ENCODE assay signal across 2 cellular contexts in genomic region chr2:7878786-7879515, GRCh38.
TF ChIP-seq lines count a peak whose summit lies in the region.

No MANE protein-coding gene starts in this region.

TF ChIP-seq in GM23338, 12 proteins besides CTCF, POLR2A, EP300 and RAD21 (continued from another document):
- TF ChIP-seq REST (IDR thresholded peaks at IDR 0.05; ENCODE audit: unreplicated experiment) = no peak
- TF ChIP-seq ZNF331 (CRISPR knock-in tag; IDR thresholded peaks at IDR 0.05; ENCODE audit: low read depth) = no peak; the same call in 1 of the 2 replicates
- no peak for TF ChIP-seq JUNB (IDR thresholded peaks at IDR 0.05; ENCODE audit: unreplicated experiment)
- TF ChIP-seq, protein P1, sequence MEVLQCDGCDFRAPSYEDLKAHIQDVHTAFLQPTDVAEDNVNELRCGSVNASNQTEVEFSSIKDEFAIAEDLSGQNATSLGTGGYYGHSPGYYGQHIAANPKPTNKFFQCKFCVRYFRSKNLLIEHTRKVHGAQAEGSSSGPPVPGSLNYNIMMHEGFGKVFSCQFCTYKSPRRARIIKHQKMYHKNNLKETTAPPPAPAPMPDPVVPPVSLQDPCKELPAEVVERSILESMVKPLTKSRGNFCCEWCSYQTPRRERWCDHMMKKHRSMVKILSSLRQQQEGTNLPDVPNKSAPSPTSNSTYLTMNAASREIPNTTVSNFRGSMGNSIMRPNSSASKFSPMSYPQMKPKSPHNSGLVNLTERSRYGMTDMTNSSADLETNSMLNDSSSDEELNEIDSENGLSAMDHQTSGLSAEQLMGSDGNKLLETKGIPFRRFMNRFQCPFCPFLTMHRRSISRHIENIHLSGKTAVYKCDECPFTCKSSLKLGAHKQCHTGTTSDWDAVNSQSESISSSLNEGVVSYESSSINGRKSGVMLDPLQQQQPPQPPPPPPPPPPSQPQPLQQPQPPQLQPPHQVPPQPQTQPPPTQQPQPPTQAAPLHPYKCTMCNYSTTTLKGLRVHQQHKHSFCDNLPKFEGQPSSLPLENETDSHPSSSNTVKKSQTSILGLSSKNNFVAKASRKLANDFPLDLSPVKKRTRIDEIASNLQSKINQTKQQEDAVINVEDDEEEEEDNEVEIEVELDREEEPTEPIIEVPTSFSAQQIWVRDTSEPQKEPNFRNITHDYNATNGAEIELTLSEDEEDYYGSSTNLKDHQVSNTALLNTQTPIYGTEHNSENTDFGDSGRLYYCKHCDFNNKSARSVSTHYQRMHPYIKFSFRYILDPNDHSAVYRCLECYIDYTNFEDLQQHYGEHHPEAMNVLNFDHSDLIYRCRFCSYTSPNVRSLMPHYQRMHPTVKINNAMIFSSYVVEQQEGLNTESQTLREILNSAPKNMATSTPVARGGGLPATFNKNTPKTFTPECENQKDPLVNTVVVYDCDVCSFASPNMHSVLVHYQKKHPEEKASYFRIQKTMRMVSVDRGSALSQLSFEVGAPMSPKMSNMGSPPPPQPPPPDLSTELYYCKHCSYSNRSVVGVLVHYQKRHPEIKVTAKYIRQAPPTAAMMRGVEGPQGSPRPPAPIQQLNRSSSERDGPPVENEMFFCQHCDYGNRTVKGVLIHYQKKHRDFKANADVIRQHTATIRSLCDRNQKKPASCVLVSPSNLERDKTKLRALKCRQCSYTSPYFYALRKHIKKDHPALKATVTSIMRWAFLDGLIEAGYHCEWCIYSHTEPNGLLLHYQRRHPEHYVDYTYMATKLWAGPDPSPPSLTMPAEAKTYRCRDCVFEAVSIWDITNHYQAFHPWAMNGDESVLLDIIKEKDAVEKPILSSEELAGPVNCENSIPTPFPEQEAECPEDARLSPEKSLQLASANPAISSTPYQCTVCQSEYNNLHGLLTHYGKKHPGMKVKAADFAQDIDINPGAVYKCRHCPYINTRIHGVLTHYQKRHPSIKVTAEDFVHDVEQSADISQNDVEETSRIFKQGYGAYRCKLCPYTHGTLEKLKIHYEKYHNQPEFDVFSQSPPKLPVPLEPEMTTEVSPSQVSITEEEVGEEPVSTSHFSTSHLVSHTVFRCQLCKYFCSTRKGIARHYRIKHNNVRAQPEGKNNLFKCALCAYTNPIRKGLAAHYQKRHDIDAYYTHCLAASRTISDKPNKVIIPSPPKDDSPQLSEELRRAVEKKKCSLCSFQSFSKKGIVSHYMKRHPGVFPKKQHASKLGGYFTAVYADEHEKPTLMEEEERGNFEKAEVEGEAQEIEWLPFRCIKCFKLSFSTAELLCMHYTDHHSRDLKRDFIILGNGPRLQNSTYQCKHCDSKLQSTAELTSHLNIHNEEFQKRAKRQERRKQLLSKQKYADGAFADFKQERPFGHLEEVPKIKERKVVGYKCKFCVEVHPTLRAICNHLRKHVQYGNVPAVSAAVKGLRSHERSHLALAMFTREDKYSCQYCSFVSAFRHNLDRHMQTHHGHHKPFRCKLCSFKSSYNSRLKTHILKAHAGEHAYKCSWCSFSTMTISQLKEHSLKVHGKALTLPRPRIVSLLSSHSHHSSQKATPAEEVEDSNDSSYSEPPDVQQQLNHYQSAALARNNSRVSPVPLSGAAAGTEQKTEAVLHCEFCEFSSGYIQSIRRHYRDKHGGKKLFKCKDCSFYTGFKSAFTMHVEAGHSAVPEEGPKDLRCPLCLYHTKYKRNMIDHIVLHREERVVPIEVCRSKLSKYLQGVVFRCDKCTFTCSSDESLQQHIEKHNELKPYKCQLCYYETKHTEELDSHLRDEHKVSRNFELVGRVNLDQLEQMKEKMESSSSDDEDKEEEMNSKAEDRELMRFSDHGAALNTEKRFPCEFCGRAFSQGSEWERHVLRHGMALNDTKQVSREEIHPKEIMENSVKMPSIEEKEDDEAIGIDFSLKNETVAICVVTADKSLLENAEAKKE (CRISPR knock-in tag; IDR thresholded peaks at IDR 0.05) = 0 out of 2 replicates have a peak, but pooled peaks have one; percentile 41
- TF ChIP-seq CREB1 (CRISPR knock-in tag; IDR thresholded peaks at IDR 0.05; ENCODE audit: low read depth) = 0 out of 2 replicates have a peak, but pooled peaks have one; percentile 17

TF ChIP-seq in WTC11, 78 proteins besides CTCF, POLR2A, EP300 and RAD21 (continued from another document):
- TF ChIP-seq ZBTB43 (CRISPR knock-in tag; IDR thresholded peaks at IDR 0.05) (peak; percentile 65; the same call in 1 of the 2 replicates), TCF7 (CRISPR knock-in tag; IDR thresholded peaks at IDR 0.05; ENCODE audit: low read depth) (no peak), ZNF423 (CRISPR knock-in tag; IDR thresholded peaks at IDR 0.05) (0 out of 2 replicates have a peak, but pooled peaks have one; percentile 2), ZNF425 (CRISPR knock-in tag; conservative IDR thresholded peaks at IDR 0.05) (0 out of 2 replicates have a peak, but pooled peaks have one; percentile 78), ZNF232 (CRISPR knock-in tag; IDR thresholded peaks at IDR 0.05) (no peak), ZBTB21 (CRISPR knock-in tag; IDR thresholded peaks at IDR 0.05; ENCODE audit: borderline replicate concordance) (no peak), NFE2L1 (CRISPR knock-in tag; IDR thresholded peaks at IDR 0.05) (0 out of 2 replicates have a peak, but pooled peaks have one; percentile 22), ETV6 (CRISPR knock-in tag; IDR thresholded peaks at IDR 0.05) (peak; percentile 43; the same call in 1 of the 2 replicates)
- TF ChIP-seq, protein P2, sequence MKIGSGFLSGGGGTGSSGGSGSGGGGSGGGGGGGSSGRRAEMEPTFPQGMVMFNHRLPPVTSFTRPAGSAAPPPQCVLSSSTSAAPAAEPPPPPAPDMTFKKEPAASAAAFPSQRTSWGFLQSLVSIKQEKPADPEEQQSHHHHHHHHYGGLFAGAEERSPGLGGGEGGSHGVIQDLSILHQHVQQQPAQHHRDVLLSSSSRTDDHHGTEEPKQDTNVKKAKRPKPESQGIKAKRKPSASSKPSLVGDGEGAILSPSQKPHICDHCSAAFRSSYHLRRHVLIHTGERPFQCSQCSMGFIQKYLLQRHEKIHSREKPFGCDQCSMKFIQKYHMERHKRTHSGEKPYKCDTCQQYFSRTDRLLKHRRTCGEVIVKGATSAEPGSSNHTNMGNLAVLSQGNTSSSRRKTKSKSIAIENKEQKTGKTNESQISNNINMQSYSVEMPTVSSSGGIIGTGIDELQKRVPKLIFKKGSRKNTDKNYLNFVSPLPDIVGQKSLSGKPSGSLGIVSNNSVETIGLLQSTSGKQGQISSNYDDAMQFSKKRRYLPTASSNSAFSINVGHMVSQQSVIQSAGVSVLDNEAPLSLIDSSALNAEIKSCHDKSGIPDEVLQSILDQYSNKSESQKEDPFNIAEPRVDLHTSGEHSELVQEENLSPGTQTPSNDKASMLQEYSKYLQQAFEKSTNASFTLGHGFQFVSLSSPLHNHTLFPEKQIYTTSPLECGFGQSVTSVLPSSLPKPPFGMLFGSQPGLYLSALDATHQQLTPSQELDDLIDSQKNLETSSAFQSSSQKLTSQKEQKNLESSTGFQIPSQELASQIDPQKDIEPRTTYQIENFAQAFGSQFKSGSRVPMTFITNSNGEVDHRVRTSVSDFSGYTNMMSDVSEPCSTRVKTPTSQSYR (CRISPR knock-in tag; IDR thresholded peaks at IDR 0.05) = peak; percentile 84; the same call in 1 of the 2 replicates
- TF ChIP-seq, protein P3, sequence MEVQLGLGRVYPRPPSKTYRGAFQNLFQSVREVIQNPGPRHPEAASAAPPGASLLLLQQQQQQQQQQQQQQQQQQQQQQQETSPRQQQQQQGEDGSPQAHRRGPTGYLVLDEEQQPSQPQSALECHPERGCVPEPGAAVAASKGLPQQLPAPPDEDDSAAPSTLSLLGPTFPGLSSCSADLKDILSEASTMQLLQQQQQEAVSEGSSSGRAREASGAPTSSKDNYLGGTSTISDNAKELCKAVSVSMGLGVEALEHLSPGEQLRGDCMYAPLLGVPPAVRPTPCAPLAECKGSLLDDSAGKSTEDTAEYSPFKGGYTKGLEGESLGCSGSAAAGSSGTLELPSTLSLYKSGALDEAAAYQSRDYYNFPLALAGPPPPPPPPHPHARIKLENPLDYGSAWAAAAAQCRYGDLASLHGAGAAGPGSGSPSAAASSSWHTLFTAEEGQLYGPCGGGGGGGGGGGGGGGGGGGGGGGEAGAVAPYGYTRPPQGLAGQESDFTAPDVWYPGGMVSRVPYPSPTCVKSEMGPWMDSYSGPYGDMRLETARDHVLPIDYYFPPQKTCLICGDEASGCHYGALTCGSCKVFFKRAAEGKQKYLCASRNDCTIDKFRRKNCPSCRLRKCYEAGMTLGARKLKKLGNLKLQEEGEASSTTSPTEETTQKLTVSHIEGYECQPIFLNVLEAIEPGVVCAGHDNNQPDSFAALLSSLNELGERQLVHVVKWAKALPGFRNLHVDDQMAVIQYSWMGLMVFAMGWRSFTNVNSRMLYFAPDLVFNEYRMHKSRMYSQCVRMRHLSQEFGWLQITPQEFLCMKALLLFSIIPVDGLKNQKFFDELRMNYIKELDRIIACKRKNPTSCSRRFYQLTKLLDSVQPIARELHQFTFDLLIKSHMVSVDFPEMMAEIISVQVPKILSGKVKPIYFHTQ (CRISPR knock-in tag; IDR thresholded peaks at IDR 0.05) = peak; percentile 80
- TF ChIP-seq, protein P4, sequence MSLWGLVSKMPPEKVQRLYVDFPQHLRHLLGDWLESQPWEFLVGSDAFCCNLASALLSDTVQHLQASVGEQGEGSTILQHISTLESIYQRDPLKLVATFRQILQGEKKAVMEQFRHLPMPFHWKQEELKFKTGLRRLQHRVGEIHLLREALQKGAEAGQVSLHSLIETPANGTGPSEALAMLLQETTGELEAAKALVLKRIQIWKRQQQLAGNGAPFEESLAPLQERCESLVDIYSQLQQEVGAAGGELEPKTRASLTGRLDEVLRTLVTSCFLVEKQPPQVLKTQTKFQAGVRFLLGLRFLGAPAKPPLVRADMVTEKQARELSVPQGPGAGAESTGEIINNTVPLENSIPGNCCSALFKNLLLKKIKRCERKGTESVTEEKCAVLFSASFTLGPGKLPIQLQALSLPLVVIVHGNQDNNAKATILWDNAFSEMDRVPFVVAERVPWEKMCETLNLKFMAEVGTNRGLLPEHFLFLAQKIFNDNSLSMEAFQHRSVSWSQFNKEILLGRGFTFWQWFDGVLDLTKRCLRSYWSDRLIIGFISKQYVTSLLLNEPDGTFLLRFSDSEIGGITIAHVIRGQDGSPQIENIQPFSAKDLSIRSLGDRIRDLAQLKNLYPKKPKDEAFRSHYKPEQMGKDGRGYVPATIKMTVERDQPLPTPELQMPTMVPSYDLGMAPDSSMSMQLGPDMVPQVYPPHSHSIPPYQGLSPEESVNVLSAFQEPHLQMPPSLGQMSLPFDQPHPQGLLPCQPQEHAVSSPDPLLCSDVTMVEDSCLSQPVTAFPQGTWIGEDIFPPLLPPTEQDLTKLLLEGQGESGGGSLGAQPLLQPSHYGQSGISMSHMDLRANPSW (CRISPR knock-in tag; conservative IDR thresholded peaks at IDR 0.05; ENCODE audit: low read depth) = no peak
